ENCODE assay signal across 7 cellular contexts in genomic region chr17:3012926-3013581, GRCh38. TPM values are rescaled to one million over a fixed set of nuclear protein-coding genes. Genes with fewer than 3 reads are reported as not detected.
DNase-seq lines count a peak whose midpoint lies in the region; ATAC-seq and TF ChIP-seq lines count a peak whose summit lies in the region.

No MANE protein-coding gene starts in this region.

- POLR2A ChIA-PET in WTC11 (lab: Charles Lee): interaction anchor here (1.1 kb wide), 1 partner anchor 165 kb away, joined by 3 read pairs; no protein-coding TSS in a partner anchor

- CTCF ChIA-PET in WTC11 (lab: Charles Lee): interaction anchor here (0.6 to 5.1 kb wide), 53 partner anchors 10 to 711 kb away, joined by 3 to 80 read pairs (median 5); partner anchors contain the start of genes CTNS, HASPIN and SHPK

- no peaks in the 10 kb centered on the region for H3K27me3 ChIP-seq in kidney epithelial cell (ENCODE audit: control insufficient read depth, insufficient read depth, low read length)

- H3K4me3 Mint-ChIP-seq in WTC11: no peak overlapping the region

- H3K36me3 Mint-ChIP-seq in WTC11: peaks cover 39% of the 10 kb centered on the region

- TF ChIP-seq CTCF in GM12873 (IDR thresholded peaks at IDR 0.05; ENCODE audit: insufficient read depth, low read depth, low read length, missing control alignments): peak; percentile 94
- TF ChIP-seq CTCF in WTC11 (IDR thresholded peaks at IDR 0.05): peak; percentile 77
- TF ChIP-seq CTCF in cardiac fibroblast (IDR thresholded peaks at IDR 0.05; ENCODE audit: low read depth, low read length): peak; percentile 73
- peak; percentile 62 for TF ChIP-seq CTCF in kidney epithelial cell (IDR thresholded peaks at IDR 0.05; ENCODE audit: insufficient read depth, low read length, poor library complexity, severe bottlenecking)

- DNase-seq in NAMALWA (ENCODE audit: low spot score) (peak; percentile 55), WTC11 (ENCODE audit: low spot score) (peak; percentile 86), cardiac fibroblast (ENCODE audit: low read depth in 2 of 2) (peak; percentile 67 to 76), kidney epithelial cell (ENCODE audit: low read depth) (no peak)
- DNase-seq in stimulated activated CD4-positive, alpha-beta T cell treated with anti-CD3 and anti-CD28 coated beads, Interleukin-4, amount 100 ng/mL, for 1 hour: peak; percentile 56

- no peaks in the 10 kb centered on the region for H3K36me3 ChIP-seq in kidney epithelial cell (ENCODE audit: control insufficient read depth, insufficient read depth, low read length)

- H3K4me1 Mint-ChIP-seq in WTC11: no peaks in the 10 kb centered on the region

- H3K4me3 ChIP-seq in cardiac fibroblast (replicated peaks in 1 of 2; ENCODE audit: low read depth in 2 of 2, low read length in 2 of 2) (no peak overlapping the region), kidney epithelial cell (ENCODE audit: low read depth, low read length) (no peak overlapping the region)

- H3K9me3 Mint-ChIP-seq in WTC11: no peaks in the 10 kb centered on the region

- ATAC-seq in WTC11 (peak; percentile 97), GM21825 (IDR thresholded peaks at IDR 0.05; ENCODE audit: unreplicated experiment) (no peak)

- H3K27ac Mint-ChIP-seq in WTC11: no peak overlapping the region

- H3K27me3 Mint-ChIP-seq in WTC11 (ENCODE audit: low read depth): no peaks in the 10 kb centered on the region

TF ChIP-seq in WTC11, 78 proteins besides CTCF, POLR2A, EP300 and RAD21:
- TF ChIP-seq ZNF317 (CRISPR knock-in tag; IDR thresholded peaks at IDR 0.05; ENCODE audit: borderline replicate concordance, low read depth) (peak; percentile 68; the same call in 1 of the 2 replicates), FOXJ3 (CRISPR knock-in tag; IDR thresholded peaks at IDR 0.05; ENCODE audit: borderline replicate concordance) (no peak), NR2C2 (CRISPR knock-in tag; IDR thresholded peaks at IDR 0.05) (no peak)
- TF ChIP-seq, protein P1, sequence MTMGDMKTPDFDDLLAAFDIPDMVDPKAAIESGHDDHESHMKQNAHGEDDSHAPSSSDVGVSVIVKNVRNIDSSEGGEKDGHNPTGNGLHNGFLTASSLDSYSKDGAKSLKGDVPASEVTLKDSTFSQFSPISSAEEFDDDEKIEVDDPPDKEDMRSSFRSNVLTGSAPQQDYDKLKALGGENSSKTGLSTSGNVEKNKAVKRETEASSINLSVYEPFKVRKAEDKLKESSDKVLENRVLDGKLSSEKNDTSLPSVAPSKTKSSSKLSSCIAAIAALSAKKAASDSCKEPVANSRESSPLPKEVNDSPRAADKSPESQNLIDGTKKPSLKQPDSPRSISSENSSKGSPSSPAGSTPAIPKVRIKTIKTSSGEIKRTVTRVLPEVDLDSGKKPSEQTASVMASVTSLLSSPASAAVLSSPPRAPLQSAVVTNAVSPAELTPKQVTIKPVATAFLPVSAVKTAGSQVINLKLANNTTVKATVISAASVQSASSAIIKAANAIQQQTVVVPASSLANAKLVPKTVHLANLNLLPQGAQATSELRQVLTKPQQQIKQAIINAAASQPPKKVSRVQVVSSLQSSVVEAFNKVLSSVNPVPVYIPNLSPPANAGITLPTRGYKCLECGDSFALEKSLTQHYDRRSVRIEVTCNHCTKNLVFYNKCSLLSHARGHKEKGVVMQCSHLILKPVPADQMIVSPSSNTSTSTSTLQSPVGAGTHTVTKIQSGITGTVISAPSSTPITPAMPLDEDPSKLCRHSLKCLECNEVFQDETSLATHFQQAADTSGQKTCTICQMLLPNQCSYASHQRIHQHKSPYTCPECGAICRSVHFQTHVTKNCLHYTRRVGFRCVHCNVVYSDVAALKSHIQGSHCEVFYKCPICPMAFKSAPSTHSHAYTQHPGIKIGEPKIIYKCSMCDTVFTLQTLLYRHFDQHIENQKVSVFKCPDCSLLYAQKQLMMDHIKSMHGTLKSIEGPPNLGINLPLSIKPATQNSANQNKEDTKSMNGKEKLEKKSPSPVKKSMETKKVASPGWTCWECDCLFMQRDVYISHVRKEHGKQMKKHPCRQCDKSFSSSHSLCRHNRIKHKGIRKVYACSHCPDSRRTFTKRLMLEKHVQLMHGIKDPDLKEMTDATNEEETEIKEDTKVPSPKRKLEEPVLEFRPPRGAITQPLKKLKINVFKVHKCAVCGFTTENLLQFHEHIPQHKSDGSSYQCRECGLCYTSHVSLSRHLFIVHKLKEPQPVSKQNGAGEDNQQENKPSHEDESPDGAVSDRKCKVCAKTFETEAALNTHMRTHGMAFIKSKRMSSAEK (CRISPR knock-in tag; IDR thresholded peaks at IDR 0.05; ENCODE audit: borderline replicate concordance): no peak

RNA-seq across cellular contexts. Expression of gene OR1D5, which starts 50.4 kb away (rescaled TPM):
- total RNA-seq in WTC11 (2021) (not detected in 3 replicates), kidney epithelial cell (not detected in 2 replicates)
